Comparison of ENCODE assay signal across 8 cellular contexts in the genomic region with DNA sequence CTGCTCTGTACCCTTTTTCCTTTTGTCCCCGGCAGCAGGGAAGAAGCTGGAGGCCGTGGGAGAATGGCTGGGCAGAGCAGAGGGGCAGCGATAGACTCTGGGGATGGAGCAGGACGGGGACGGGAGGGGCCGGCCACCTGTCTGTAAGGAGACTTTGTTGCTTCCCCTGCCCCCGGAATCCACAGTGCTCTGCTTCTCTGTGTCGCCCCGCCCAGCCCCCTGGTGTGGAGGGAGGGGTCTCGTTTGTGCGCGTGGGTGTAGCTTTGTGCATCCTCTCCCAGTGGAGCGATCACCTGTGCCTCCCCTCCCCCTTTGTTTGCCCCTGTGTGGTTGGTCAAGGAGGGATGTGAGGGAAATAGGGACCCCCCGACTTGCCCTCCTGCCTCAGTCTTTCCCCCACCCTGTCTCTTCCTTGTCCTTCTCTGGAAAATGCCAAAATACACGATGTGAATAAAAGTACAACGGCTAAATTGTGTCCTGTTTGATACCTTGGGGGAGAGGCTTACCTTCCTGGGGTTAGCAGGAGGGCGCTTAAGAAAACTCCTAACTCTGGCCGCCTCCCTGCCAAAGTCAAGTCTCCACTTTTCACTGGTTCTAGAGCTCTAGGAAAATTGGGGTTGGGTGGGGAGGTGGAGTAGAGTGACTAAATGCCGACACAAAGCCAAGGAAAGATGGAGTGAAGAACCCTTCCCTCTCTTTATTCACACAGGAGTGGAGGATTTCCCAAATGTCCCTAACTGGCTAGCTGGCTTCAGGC. TPM values are rescaled to one million over a fixed set of nuclear protein-coding genes. Genes with fewer than 3 reads are reported as not detected.
DNase-seq lines count a peak whose midpoint lies in the region; ATAC-seq and TF ChIP-seq lines count a peak whose summit lies in the region.

No MANE protein-coding gene starts in this region.

- no peak overlapping the region for H4K8ac ChIP-seq in mesenchymal stem cell (ENCODE audit: low read length)

- no peak overlapping the region for H2BK5ac ChIP-seq in mesenchymal stem cell (ENCODE audit: low read depth, low read length, poor library complexity, severe bottlenecking)

- H2AK5ac ChIP-seq in mesenchymal stem cell (ENCODE audit: low read length, severe bottlenecking): peak overlapping the region; percentile 10

- H3K36me3 ChIP-seq in mesenchymal stem cell (ENCODE audit: control insufficient read depth in 1 of 2, insufficient read depth in 2 of 2, low read depth in 1 of 2, low read length in 2 of 2) (peaks cover 73 to 75% of the 10 kb centered on the region in 2 experiments), upper lobe of left lung (peaks cover 17 to 70% (median 46%) of the 10 kb centered on the region in 4 donors)

- no peak overlapping the region for H2BK15ac ChIP-seq in mesenchymal stem cell (ENCODE audit: low read depth, poor library complexity, severe bottlenecking)

- peak overlapping the region; percentile 90 for H3K4me3 ChIP-seq in astrocyte of the cerebellum (ENCODE audit: low read depth, low read length)
- H3K4me3 ChIP-seq in mesenchymal stem cell (ENCODE audit: insufficient read depth in 1 of 2, low read depth in 1 of 2, low read length in 2 of 2): peak overlapping the region in 1 of 2 experiments; percentile 83
- peak overlapping the region in 3 of 4 donors; percentile 93 to 100 (median 99) for H3K4me3 ChIP-seq in upper lobe of left lung

- H3K9me3 ChIP-seq in mesenchymal stem cell (ENCODE audit: control insufficient read depth, low read length) (no peaks in the 10 kb centered on the region), upper lobe of left lung (no peaks in the 10 kb centered on the region)

- H2AFZ ChIP-seq in mesenchymal stem cell (ENCODE audit: low read depth, low read length): peak overlapping the region; percentile 78

- peak overlapping the region; percentile 95 for H3K4me3 Mint-ChIP-seq in activated naive CD4-positive, alpha-beta T cell treated with anti-CD3 and anti-CD28 coated beads, Interleukin-2, amount 10 ng/mL, durations not matched to agents 7 days and 5 days

- peak overlapping the region; percentile 91 for H3K9ac ChIP-seq in mesenchymal stem cell (ENCODE audit: low read length)

- no peak overlapping the region for H3K27ac Mint-ChIP-seq in activated naive CD4-positive, alpha-beta T cell treated with anti-CD3 and anti-CD28 coated beads, Interleukin-2, amount 10 ng/mL, durations not matched to agents 7 days and 5 days
- H3K27ac Mint-ChIP-seq in activated naive CD4-positive, alpha-beta T cell treated with anti-CD3 and anti-CD28 coated beads, Interleukin-2, amount 50 U/mL, for 72 hours: peak overlapping the region in 1 of 2 donors; percentile 91

- TF ChIP-seq EP300 in upper lobe of left lung (IDR thresholded peaks at IDR 0.05): no peak

- peaks cover 10% of the 10 kb centered on the region for H3K79me1 ChIP-seq in mesenchymal stem cell (replicated peaks; ENCODE audit: low read length, poor library complexity, severe bottlenecking)

- DNase-seq in activated naive CD4-positive, alpha-beta T cell treated with anti-CD3 and anti-CD28 coated beads, Interleukin-2, amount 10 ng/mL, durations not matched to agents 7 days and 5 days: no peak
- no peak for DNase-seq in activated naive CD4-positive, alpha-beta T cell treated with anti-CD3 and anti-CD28 coated beads, Interleukin-2, amount 50 U/mL, for 72 hours (ENCODE audit: low spot score in 2 of 2)
- DNase-seq in astrocyte of the cerebellum (ENCODE audit: low read depth) (no peak), mesenchymal stem cell (no peak), upper lobe of left lung (peak in 1 of 2 donors; percentile 62), HUDEP-2 (lab: John Stamatoyannopoulos, UW; ENCODE audit: unreplicated experiment in 76 of 76) (no peak), inferior parietal cortex (ENCODE audit: extremely low spot score) (no peak)

- in situ Hi-C loops in astrocyte of the cerebellum (cut with HindIII; ENCODE audit: low sequenced_read_pairs): no loop called here

- TF ChIP-seq POLR2A in upper lobe of left lung (IDR thresholded peaks at IDR 0.05): no peak

- CTCF ChIA-PET in activated naive CD4-positive, alpha-beta T cell treated with anti-CD3 and anti-CD28 coated beads, Interleukin-2, amount 10 ng/mL, durations not matched to agents 7 days and 5 days (lab: Charles Lee): interaction anchor here (0.7 to 3.3 kb wide), 3 partner anchors 13 to 236 kb away, joined by 3 to 9 read pairs (median 3); no protein-coding TSS in a partner anchor

- H3K9me3 Mint-ChIP-seq in activated naive CD4-positive, alpha-beta T cell treated with anti-CD3 and anti-CD28 coated beads, Interleukin-2, amount 10 ng/mL, durations not matched to agents 7 days and 5 days: no peaks in the 10 kb centered on the region
- no peaks in the 10 kb centered on the region for H3K9me3 Mint-ChIP-seq in activated naive CD4-positive, alpha-beta T cell treated with anti-CD3 and anti-CD28 coated beads, Interleukin-2, amount 50 U/mL, for 72 hours

- H3K4me1 Mint-ChIP-seq in activated naive CD4-positive, alpha-beta T cell treated with anti-CD3 and anti-CD28 coated beads, Interleukin-2, amount 10 ng/mL, durations not matched to agents 7 days and 5 days: peaks cover 43% of the 10 kb centered on the region

- H3K14ac ChIP-seq in mesenchymal stem cell (ENCODE audit: low read length in 2 of 2): peak overlapping the region in 1 of 2 experiments; percentile 91

- H2BK12ac ChIP-seq in mesenchymal stem cell (ENCODE audit: low read length in 2 of 2): peak overlapping the region in 1 of 2 experiments; percentile 57

- peak overlapping the region; percentile 87 for H3K4me2 ChIP-seq in mesenchymal stem cell (ENCODE audit: low read length, poor library complexity, severe bottlenecking)

- no peak for ATAC-seq in activated naive CD4-positive, alpha-beta T cell treated with anti-CD3 and anti-CD28 coated beads, Interleukin-2, amount 50 U/mL, for 72 hours
- no peak for ATAC-seq in upper lobe of left lung (ENCODE audit: low FRiP score in 2 of 2)
- no peak for ATAC-seq in HG03520 (IDR thresholded peaks at IDR 0.05; ENCODE audit: unreplicated experiment)

- 82% methylated on average over 15 of the region's 19 CpGs for WGBS in mesenchymal stem cell
- WGBS in upper lobe of left lung, 2 donors: 79 to 85% methylated on average over 18 to 19 of the region's 19 CpGs

- no peak overlapping the region for H3K27ac ChIP-seq in mesenchymal stem cell (ENCODE audit: low read length, poor library complexity, severe bottlenecking)
- H3K27ac ChIP-seq in upper lobe of left lung: peak overlapping the region; percentile 93 to 97 (median 96)

- H3K27me3 ChIP-seq in mesenchymal stem cell (ENCODE audit: control insufficient read depth in 1 of 2, insufficient read depth in 1 of 2, low read length in 2 of 2) (no peaks in the 10 kb centered on the region), upper lobe of left lung (no peaks in the 10 kb centered on the region)

- peaks cover 73% of the 10 kb centered on the region for H3K36me3 Mint-ChIP-seq in activated naive CD4-positive, alpha-beta T cell treated with anti-CD3 and anti-CD28 coated beads, Interleukin-2, amount 10 ng/mL, durations not matched to agents 7 days and 5 days
- H3K36me3 Mint-ChIP-seq in activated naive CD4-positive, alpha-beta T cell treated with anti-CD3 and anti-CD28 coated beads, Interleukin-2, amount 50 U/mL, for 72 hours: peaks cover 41 to 44% of the 10 kb centered on the region in 2 donors

- H2BK120ac ChIP-seq in mesenchymal stem cell (ENCODE audit: low read depth, low read length): no peak overlapping the region

- H4K91ac ChIP-seq in mesenchymal stem cell (ENCODE audit: low read length): no peak overlapping the region

- H3K27me3 Mint-ChIP-seq in activated naive CD4-positive, alpha-beta T cell treated with anti-CD3 and anti-CD28 coated beads, Interleukin-2, amount 10 ng/mL, durations not matched to agents 7 days and 5 days: no peaks in the 10 kb centered on the region

- H3K4ac ChIP-seq in mesenchymal stem cell (ENCODE audit: low read depth in 1 of 2, low read length in 2 of 2): peak overlapping the region in 1 of 2 experiments; percentile 55

- peak overlapping the region in 1 of 2 experiments; percentile 96 for H3K23ac ChIP-seq in mesenchymal stem cell (ENCODE audit: low read length in 2 of 2)

- no peak for TF ChIP-seq CTCF in astrocyte of the cerebellum (IDR thresholded peaks at IDR 0.05; ENCODE audit: low read depth, low read length, missing control alignments)
- TF ChIP-seq CTCF in upper lobe of left lung (IDR thresholded peaks at IDR 0.05): no peak

- H3K4me1 ChIP-seq in mesenchymal stem cell (ENCODE audit: control insufficient read depth, insufficient read depth, low read depth, low read length): peaks cover 22% of the 10 kb centered on the region
- H3K4me1 ChIP-seq in upper lobe of left lung: peaks cover 33 to 43% (median 37%) of the 10 kb centered on the region in 4 donors

- H3K18ac ChIP-seq in mesenchymal stem cell (ENCODE audit: low read depth in 1 of 2, low read length in 2 of 2): peak overlapping the region in 1 of 2 experiments; percentile 88

RNA-seq across cellular contexts. Expression of a gene that starts 1.0 kb away (rescaled TPM):
- total RNA-seq in activated naive CD4-positive, alpha-beta T cell treated with anti-CD3 and anti-CD28 coated beads, Interleukin-2, amount 50 U/mL, for 72 hours: 1,000 to 10,000 TPM in 1 of 2 donors, 100 to 1,000 TPM in 1; 694 to 1,875 TPM
- polyA plus RNA-seq in mesenchymal stem cell (2013, experiment 1 of 2): 589 TPM
- polyA plus RNA-seq in mesenchymal stem cell (2013, experiment 2 of 2): 572 TPM
- total RNA-seq in upper lobe of left lung: 100 to 1,000 TPM; 137 to 407 (median 309) TPM

RNA-seq across cellular contexts. Expression of a gene that starts 6.8 kb away (rescaled TPM):
- total RNA-seq in activated naive CD4-positive, alpha-beta T cell treated with anti-CD3 and anti-CD28 coated beads, Interleukin-2, amount 50 U/mL, for 72 hours: 10 to 100 TPM in 1 of 2 donors, 1 to 10 TPM in 1; 1.4 to 11.7 TPM
- 6.3 TPM for polyA plus RNA-seq in mesenchymal stem cell (2013, experiment 1 of 2)
- polyA plus RNA-seq in mesenchymal stem cell (2013, experiment 2 of 2): 6.7 TPM
- total RNA-seq in upper lobe of left lung: 10 to 100 TPM; 27.7 to 63.3 (median 35.0) TPM

RNA-seq across cellular contexts. Expression of a gene that starts 14.4 kb away (rescaled TPM):
- total RNA-seq in activated naive CD4-positive, alpha-beta T cell treated with anti-CD3 and anti-CD28 coated beads, Interleukin-2, amount 50 U/mL, for 72 hours: 100 to 1,000 TPM; 132 to 166 TPM
- polyA plus RNA-seq in mesenchymal stem cell (2013, experiment 1 of 2): 77.2 TPM
- polyA plus RNA-seq in mesenchymal stem cell (2013, experiment 2 of 2): 74.0 TPM
- total RNA-seq in upper lobe of left lung: 10 to 100 TPM; 22.6 to 77.0 (median 35.6) TPM

RNA-seq across cellular contexts. Expression of a gene that starts 15.3 kb away (rescaled TPM):
- 100 to 1,000 TPM; 110 to 147 TPM for total RNA-seq in activated naive CD4-positive, alpha-beta T cell treated with anti-CD3 and anti-CD28 coated beads, Interleukin-2, amount 50 U/mL, for 72 hours
- polyA plus RNA-seq in mesenchymal stem cell (2013, experiment 1 of 2): 7.1 TPM
- 6.9 TPM for polyA plus RNA-seq in mesenchymal stem cell (2013, experiment 2 of 2)
- 10 to 100 TPM in 1 of 6 donors, 1 to 10 TPM in 3, under 1 TPM in 1, not detected in 1; 0.39 to 10.3 (median 2.8) TPM for total RNA-seq in upper lobe of left lung

RNA-seq across cellular contexts. Expression of a gene that starts 25.6 kb away (rescaled TPM):
- total RNA-seq in activated naive CD4-positive, alpha-beta T cell treated with anti-CD3 and anti-CD28 coated beads, Interleukin-2, amount 50 U/mL, for 72 hours: 1 to 10 TPM in 1 of 2 donors, under 1 TPM in 1; 0.25 to 1.8 TPM
- polyA plus RNA-seq in mesenchymal stem cell (2013, experiment 1 of 2): 6.0 TPM
- 6.0 TPM for polyA plus RNA-seq in mesenchymal stem cell (2013, experiment 2 of 2)
- total RNA-seq in upper lobe of left lung: 1 to 10 TPM in 2 of 6 donors, under 1 TPM in 3, not detected in 1; 0.44 to 1.4 (median 0.86) TPM
